19 cellular contexts compared by ENCODE assay signal in genomic region chr17:41871789-41872188, GRCh38. TPM values are rescaled to one million over a fixed set of nuclear protein-coding genes. Genes with fewer than 3 reads are reported as not detected.
DNase-seq lines count a peak whose midpoint lies in the region; ATAC-seq and TF ChIP-seq lines count a peak whose summit lies in the region.
"Had no signal": no experiment of that assay in that cellular context is flagged by ENCODE, and none has a peak within 500 bp of the region (broad histone marks: within the 10 kb centered on the region; RNA-seq: fewer than 3 reads in every experiment).

No MANE protein-coding gene starts in this region.

- no peak overlapping the region for H3K4ac ChIP-seq in neuronal stem cell (ENCODE audit: low read length)

- H2BK5ac ChIP-seq in neuronal stem cell (ENCODE audit: low read length), result no peak overlapping the region

- peaks cover 18% of the 10 kb centered on the region for H3K4me1 Mint-ChIP-seq in activated naive CD8-positive, alpha-beta T cell (ENCODE audit: low read depth)
- peaks cover 23% of the 10 kb centered on the region for H3K4me1 Mint-ChIP-seq in activated naive CD8-positive, alpha-beta T cell treated with anti-CD3 and anti-CD28 coated beads for 36 hours
- peaks cover 40% of the 10 kb centered on the region for H3K4me1 Mint-ChIP-seq in activated naive CD8-positive, alpha-beta T cell treated with anti-CD3 and anti-CD28 coated beads, Interleukin-2, amount 50 U/mL, for 24 hours

- H3K9me3 Mint-ChIP-seq in activated naive CD8-positive, alpha-beta T cell (ENCODE audit: low read depth), result no peaks in the 10 kb centered on the region
- no peaks in the 10 kb centered on the region for H3K9me3 Mint-ChIP-seq in activated naive CD8-positive, alpha-beta T cell treated with anti-CD3 and anti-CD28 coated beads for 36 hours
- H3K9me3 Mint-ChIP-seq in activated naive CD8-positive, alpha-beta T cell treated with anti-CD3 and anti-CD28 coated beads, Interleukin-2, amount 50 U/mL, for 24 hours, result no peaks in the 10 kb centered on the region

- H3K36me3 ChIP-seq in neuronal stem cell (replicated peaks in 1 of 2; ENCODE audit: control insufficient read depth in 2 of 2, insufficient read depth in 2 of 2, low read length in 2 of 2) (peaks cover 53 to 79% of the 10 kb centered on the region in 2 donors), upper lobe of right lung (peaks cover 75% of the 10 kb centered on the region), A673 (ENCODE audit: insufficient read depth, low read length, poor library complexity, severe bottlenecking) (peaks cover 53% of the 10 kb centered on the region)

- CTCF ChIA-PET in A673 (lab: Charles Lee), result no interaction called here

- H3K9ac ChIP-seq in neuronal stem cell (ENCODE audit: low read depth, low read length, poor library complexity), result peak overlapping the region; percentile 68

- intact Hi-C loops in upper lobe of right lung (cut with DNase I) (no loop called here), A673 (cut with micrococcal nuclease; ENCODE audit: unreplicated experiment) (no loop called here)

- no peak overlapping the region for H3K18ac ChIP-seq in neuronal stem cell (ENCODE audit: low read length)

- H3K23ac ChIP-seq in neuronal stem cell (ENCODE audit: low read depth, low read length, poor library complexity), result no peak overlapping the region

- no peak overlapping the region for H2AFZ ChIP-seq in neuronal stem cell (ENCODE audit: low read length)

- H2BK120ac ChIP-seq in neuronal stem cell (ENCODE audit: low read depth, low read length), result no peak overlapping the region

- no peak overlapping the region for H2AK5ac ChIP-seq in neuronal stem cell (ENCODE audit: low read depth, low read length)

- no CpG with 5 or more reads among the region's 10 CpGs for WGBS in neuronal stem cell (ENCODE audit: extremely low coverage in 2 of 2, insufficient read length in 2 of 2, insufficient replicate concordance in 1 of 2), 2 donors

- no peak overlapping the region for H3K4me3 Mint-ChIP-seq in activated naive CD8-positive, alpha-beta T cell
- H3K4me3 Mint-ChIP-seq in activated naive CD8-positive, alpha-beta T cell treated with anti-CD3 and anti-CD28 coated beads for 36 hours, result no peak overlapping the region
- H3K4me3 Mint-ChIP-seq in activated naive CD8-positive, alpha-beta T cell treated with anti-CD3 and anti-CD28 coated beads, Interleukin-2, amount 50 U/mL, for 24 hours, result no peak overlapping the region

- no peak overlapping the region for H3K4me3 ChIP-seq in neuronal stem cell (ENCODE audit: low read length in 2 of 2)
- H3K4me3 ChIP-seq in upper lobe of right lung, result no peak overlapping the region
- H3K4me3 ChIP-seq in A673 (ENCODE audit: low read depth, low read length, poor library complexity, severe bottlenecking), result no peak overlapping the region

- H3K27ac ChIP-seq in neuronal stem cell (replicated peaks; ENCODE audit: low read length) (no peak overlapping the region), upper lobe of right lung (no peak overlapping the region), A673 (ENCODE audit: low read depth, low read length, poor library complexity, severe bottlenecking) (no peak overlapping the region)
- H3K27ac ChIP-seq: C4-2B had no signal

- H2BK15ac ChIP-seq in neuronal stem cell (ENCODE audit: low read length), result no peak overlapping the region

- ATAC-seq in activated naive CD8-positive, alpha-beta T cell treated with anti-CD3 and anti-CD28 coated beads, Interleukin-2, amount 50 U/mL, for 24 hours, result no peak
- no peak for ATAC-seq in upper lobe of right lung

- H2BK12ac ChIP-seq in neuronal stem cell (ENCODE audit: low read length), result no peak overlapping the region

- no peak overlapping the region for H3K14ac ChIP-seq in neuronal stem cell (ENCODE audit: low read length)

- POLR2A ChIA-PET in A673 (lab: Charles Lee; ENCODE audit: low non-redundant PET), result no interaction called here

- no peak overlapping the region for H4K91ac ChIP-seq in neuronal stem cell (ENCODE audit: low read depth, low read length, poor library complexity)

- H3K27me3 Mint-ChIP-seq in activated naive CD8-positive, alpha-beta T cell, result no peaks in the 10 kb centered on the region
- H3K27me3 Mint-ChIP-seq in activated naive CD8-positive, alpha-beta T cell treated with anti-CD3 and anti-CD28 coated beads for 36 hours, result no peaks in the 10 kb centered on the region
- H3K27me3 Mint-ChIP-seq in activated naive CD8-positive, alpha-beta T cell treated with anti-CD3 and anti-CD28 coated beads, Interleukin-2, amount 50 U/mL, for 24 hours, result no peaks in the 10 kb centered on the region

- TF ChIP-seq CTCF in upper lobe of right lung (IDR thresholded peaks at IDR 0.05), result no peak
- no peak for TF ChIP-seq CTCF in A673 (conservative IDR thresholded peaks at IDR 0.05; ENCODE audit: low read depth, low read length)

- H3K9me3 ChIP-seq in neuronal stem cell (replicated peaks in 1 of 2; ENCODE audit: control insufficient read depth in 2 of 2, insufficient read depth in 1 of 2, low read depth in 1 of 2, low read length in 2 of 2) (peaks cover 0 to 2% of the 10 kb centered on the region in 2 donors), upper lobe of right lung (no peaks in the 10 kb centered on the region), A673 (ENCODE audit: low read depth, low read length, poor library complexity, severe bottlenecking) (no peaks in the 10 kb centered on the region)

- peaks cover 3% of the 10 kb centered on the region for H3K79me1 ChIP-seq in neuronal stem cell (ENCODE audit: low read depth, low read length)

- H4K8ac ChIP-seq in neuronal stem cell (ENCODE audit: low read depth, low read length), result no peak overlapping the region

- H3K27me3 ChIP-seq in neuronal stem cell (ENCODE audit: control insufficient read depth in 3 of 3, insufficient read depth in 3 of 3, low read depth in 1 of 3, low read length in 3 of 3) (no peaks in the 10 kb centered on the region), upper lobe of right lung (no peaks in the 10 kb centered on the region), A673 (replicated peaks; ENCODE audit: insufficient read depth, low read depth, low read length, poor library complexity) (no peaks in the 10 kb centered on the region)

- peak overlapping the region; percentile 16 for H3K27ac Mint-ChIP-seq in activated naive CD8-positive, alpha-beta T cell
- no peak overlapping the region for H3K27ac Mint-ChIP-seq in activated naive CD8-positive, alpha-beta T cell treated with anti-CD3 and anti-CD28 coated beads for 36 hours
- peak overlapping the region; percentile 42 for H3K27ac Mint-ChIP-seq in activated naive CD8-positive, alpha-beta T cell treated with anti-CD3 and anti-CD28 coated beads, Interleukin-2, amount 50 U/mL, for 24 hours

- H3K4me1 ChIP-seq in neuronal stem cell (ENCODE audit: control insufficient read depth in 2 of 2, insufficient read depth in 1 of 2, low read depth in 1 of 2, low read length in 2 of 2) (no peaks in the 10 kb centered on the region), upper lobe of right lung (no peaks in the 10 kb centered on the region), A673 (ENCODE audit: insufficient read depth, low read length, poor library complexity, severe bottlenecking) (no peaks in the 10 kb centered on the region)

- no peak for DNase-seq in activated naive CD8-positive, alpha-beta T cell treated with anti-CD3 and anti-CD28 coated beads for 36 hours
- DNase-seq in activated naive CD8-positive, alpha-beta T cell treated with anti-CD3 and anti-CD28 coated beads, Interleukin-2, amount 50 U/mL, for 24 hours, result no peak
- no peak for DNase-seq in neuronal stem cell (ENCODE audit: low spot score)
- peak; percentile 39 for DNase-seq in upper lobe of right lung
- DNase-seq in NAMALWA (ENCODE audit: low spot score), result no peak
- no peak for DNase-seq in A673 (ENCODE audit: low spot score)
- DNase-seq: AML-193; GOT3; MM.1S; NCI-H1105 treated with DMSO at 0.1 percent for 48 hours; NCI-H1694; NCI-H2081 treated with DMSO at 0.1 percent for 48 hours; NCI-H446 treated with DMSO at 0.1 percent for 48 hours; NCI-H748 treated with DMSO at 0.1 percent for 48 hours; NK-92 treated with Interleukin-12 subunit alpha and Interleukin-12 subunit beta, amount 100 ng/mL, for 24 hours; SHP77 had no signal

- H3K36me3 Mint-ChIP-seq in activated naive CD8-positive, alpha-beta T cell, result peaks cover 8% of the 10 kb centered on the region
- peaks cover 26% of the 10 kb centered on the region for H3K36me3 Mint-ChIP-seq in activated naive CD8-positive, alpha-beta T cell treated with anti-CD3 and anti-CD28 coated beads for 36 hours
- peaks cover 59% of the 10 kb centered on the region for H3K36me3 Mint-ChIP-seq in activated naive CD8-positive, alpha-beta T cell treated with anti-CD3 and anti-CD28 coated beads, Interleukin-2, amount 50 U/mL, for 24 hours (ENCODE audit: low read depth)

- BruUV-seq in A673 (replicated peaks; lab: Mats Ljungman, UMichigan), result no TSS peak

- H3K4me2 ChIP-seq in neuronal stem cell (ENCODE audit: insufficient read depth, low read length, poor library complexity, severe bottlenecking), result no peak overlapping the region

RNA-seq across cellular contexts. Expression of gene KLHL11, which starts 6.6 kb away (rescaled TPM):
- 10 to 100 TPM; 17.5 to 17.6 TPM for total RNA-seq in activated naive CD8-positive, alpha-beta T cell treated with anti-CD3 and anti-CD28 coated beads for 36 hours
- polyA plus RNA-seq in neuronal stem cell (2013, experiment 1 of 2), result 5.6 TPM
- 5.7 TPM for polyA plus RNA-seq in neuronal stem cell (2013, experiment 2 of 2)
- total RNA-seq in upper lobe of right lung, result 12.6 TPM
- total RNA-seq in A673 (2021), result 10.8 and 12.0 TPM in 2 replicates

RNA-seq across cellular contexts. Expression of gene KLHL10, which starts 34.2 kb away (rescaled TPM):
- total RNA-seq in activated naive CD8-positive, alpha-beta T cell treated with anti-CD3 and anti-CD28 coated beads for 36 hours, result under 1 TPM; 0.19 to 0.30 TPM
- 0.04 TPM for polyA plus RNA-seq in neuronal stem cell (2013, experiment 1 of 2)
- polyA plus RNA-seq in neuronal stem cell (2013, experiment 2 of 2), result 0.04 TPM
- 0.29 TPM for total RNA-seq in upper lobe of right lung
- total RNA-seq in A673 (2021), result not detected in 2 replicates
- total RNA-seq: LHCN-M2 had no signal

RNA-seq across cellular contexts. Expression of gene NT5C3B, which starts 35.8 kb away (rescaled TPM):
- total RNA-seq in activated naive CD8-positive, alpha-beta T cell treated with anti-CD3 and anti-CD28 coated beads for 36 hours, result 10 to 100 TPM; 52.8 to 56.7 TPM
- polyA plus RNA-seq in neuronal stem cell (2013, experiment 1 of 2), result 111 TPM
- polyA plus RNA-seq in neuronal stem cell (2013, experiment 2 of 2), result 110 TPM
- total RNA-seq in upper lobe of right lung (36.5 TPM), A673 (2021) (46.7 and 50.7 TPM in 2 replicates)

RNA-seq across cellular contexts. Expression of gene ACLY, which starts 47.0 kb away (rescaled TPM):
- total RNA-seq in activated naive CD8-positive, alpha-beta T cell treated with anti-CD3 and anti-CD28 coated beads for 36 hours, result 100 to 1,000 TPM; 197 to 202 TPM
- polyA plus RNA-seq in neuronal stem cell (2013, experiment 1 of 2), result 106 TPM
- polyA plus RNA-seq in neuronal stem cell (2013, experiment 2 of 2), result 109 TPM
- 112 TPM for total RNA-seq in upper lobe of right lung
- 175 and 191 TPM in 2 replicates for total RNA-seq in A673 (2021)

RNA-seq across cellular contexts. Expression of gene ODAD4, which starts 58.6 kb away (rescaled TPM):
- total RNA-seq in activated naive CD8-positive, alpha-beta T cell treated with anti-CD3 and anti-CD28 coated beads for 36 hours, result under 1 TPM; 0.58 to 0.84 TPM
- 4.5 TPM for polyA plus RNA-seq in neuronal stem cell (2013, experiment 1 of 2)
- polyA plus RNA-seq in neuronal stem cell (2013, experiment 2 of 2), result 4.2 TPM
- total RNA-seq in upper lobe of right lung (1.0 TPM), A673 (2021) (0.97 and 1.8 TPM in 2 replicates)
